In genomic region chr12:115956236-115956635, GRCh38 we compare ENCODE assay signal across 17 cellular contexts.
DNase-seq lines count a peak whose midpoint lies in the region; ATAC-seq and TF ChIP-seq lines count a peak whose summit lies in the region.
"Had no signal": no experiment of that assay in that cellular context is flagged by ENCODE, and none has a peak within 500 bp of the region (broad histone marks: within the 10 kb centered on the region; RNA-seq: fewer than 3 reads in every experiment).

No MANE protein-coding gene starts in this region.

- TF ChIP-seq CTCF in PC-9 (conservative IDR thresholded peaks at IDR 0.05): no peak
- TF ChIP-seq CTCF in mesothelial cell of epicardium (IDR thresholded peaks at IDR 0.05; ENCODE audit: unreplicated experiment): no peak

- no peaks in the 10 kb centered on the region for H3K79me2 ChIP-seq in PC-9 (ENCODE audit: low read depth)

- POLR2A ChIA-PET in PC-9 (lab: Charles Lee; ENCODE audit: unreplicated experiment): no interaction called here

- 0 out of 2 replicates have a peak overlapping the region, but pooled peaks have one; percentile 1 for H3K4me2 ChIP-seq in PC-9
- H3K4me2 ChIP-seq: BLaER1 had no signal

- H3K27me3 Mint-ChIP-seq in mesothelial cell of epicardium (ENCODE audit: low read depth): no peaks in the 10 kb centered on the region
- H3K27me3 Mint-ChIP-seq: CD8-positive, alpha-beta memory T cell had no signal

- H3K9me3 ChIP-seq in PC-9 (ENCODE audit: insufficient read depth, low read depth): no peaks in the 10 kb centered on the region
- H3K9me3 ChIP-seq: BLaER1, Caco-2, HAP-1 had no signal

- no peaks in the 10 kb centered on the region for H4K20me1 ChIP-seq in PC-9 (ENCODE audit: insufficient read depth)

- H3K36me3 Mint-ChIP-seq in mesothelial cell of epicardium: peaks cover 12% of the 10 kb centered on the region

- H3K9me2 ChIP-seq in PC-9 (ENCODE audit: insufficient read depth): no peaks in the 10 kb centered on the region

- H3K4me3 ChIP-seq in PC-9: no peak overlapping the region
- H3K4me3 ChIP-seq: BLaER1, HAP-1 had no signal

- ATAC-seq in GM21786 (IDR thresholded peaks at IDR 0.05; ENCODE audit: unreplicated experiment): no peak
- ATAC-seq in HG03342 (IDR thresholded peaks at IDR 0.05; ENCODE audit: unreplicated experiment): no peak

- no peaks in the 10 kb centered on the region for H3K27me3 ChIP-seq in PC-9 (ENCODE audit: insufficient read depth, low read depth)
- H3K27me3 ChIP-seq: BLaER1 had no signal

- peak overlapping the region; percentile 31 for H3K27ac Mint-ChIP-seq in mesothelial cell of epicardium

- peaks cover 28% of the 10 kb centered on the region for H3K4me1 Mint-ChIP-seq in mesothelial cell of epicardium

- H3K4me1 ChIP-seq in PC-9 (replicated peaks; ENCODE audit: insufficient read depth): peaks cover 13% of the 10 kb centered on the region
- H3K4me1 ChIP-seq: HAP-1 had no signal

- 0 out of 2 replicates have a peak, but pooled peaks cover 7% of the 10 kb centered on the region for H3K36me3 ChIP-seq in PC-9 (ENCODE audit: low read depth)

- no peak overlapping the region for H3K27ac ChIP-seq in PC-9
- H3K27ac ChIP-seq: BLaER1 had no signal

- H3F3A ChIP-seq in PC-9 (ENCODE audit: insufficient read depth, low read depth): peaks cover 9% of the 10 kb centered on the region; the same call in 1 of the 2 replicates

- no peak overlapping the region for H2AFZ ChIP-seq in PC-9

- H3K4me3 Mint-ChIP-seq in mesothelial cell of epicardium: no peak overlapping the region
- H3K4me3 Mint-ChIP-seq: CD8-positive, alpha-beta memory T cell had no signal

- DNase-seq in NCI-H748 (lab: John Stamatoyannopoulos, UW; ENCODE audit: unreplicated experiment): peak; percentile 38
- no peak for DNase-seq in NCI-H748 treated with DMSO at 0.1 percent for 48 hours (lab: John Stamatoyannopoulos, UW)
- DNase-seq in PC-9: no peak
- no peak for DNase-seq in mesothelial cell of epicardium (ENCODE audit: low spot score in 2 of 2, unreplicated experiment in 2 of 2)
- DNase-seq in NCI-H69 (lab: John Stamatoyannopoulos, UW): no peak
- DNase-seq: 8988T; AML-193; Caco-2; CD8-positive, alpha-beta memory T cell; DND-41; GF-D8; IMR-90; KG1 had no signal

- no TSS peak for BruUV-seq in PC-9 (replicated peaks; lab: Mats Ljungman, UMichigan)

- intact Hi-C loops in PC-9 (cut with micrococcal nuclease; ENCODE audit: unreplicated experiment): no loop called here

- CTCF ChIA-PET in PC-9 (lab: Charles Lee): interaction anchor here (0.7 kb wide), 1 partner anchor 17 kb away, joined by 4 read pairs; no protein-coding TSS in a partner anchor

- no peaks in the 10 kb centered on the region for H3K9me3 Mint-ChIP-seq in mesothelial cell of epicardium
- H3K9me3 Mint-ChIP-seq: CD8-positive, alpha-beta memory T cell had no signal
